In the genomic region with DNA sequence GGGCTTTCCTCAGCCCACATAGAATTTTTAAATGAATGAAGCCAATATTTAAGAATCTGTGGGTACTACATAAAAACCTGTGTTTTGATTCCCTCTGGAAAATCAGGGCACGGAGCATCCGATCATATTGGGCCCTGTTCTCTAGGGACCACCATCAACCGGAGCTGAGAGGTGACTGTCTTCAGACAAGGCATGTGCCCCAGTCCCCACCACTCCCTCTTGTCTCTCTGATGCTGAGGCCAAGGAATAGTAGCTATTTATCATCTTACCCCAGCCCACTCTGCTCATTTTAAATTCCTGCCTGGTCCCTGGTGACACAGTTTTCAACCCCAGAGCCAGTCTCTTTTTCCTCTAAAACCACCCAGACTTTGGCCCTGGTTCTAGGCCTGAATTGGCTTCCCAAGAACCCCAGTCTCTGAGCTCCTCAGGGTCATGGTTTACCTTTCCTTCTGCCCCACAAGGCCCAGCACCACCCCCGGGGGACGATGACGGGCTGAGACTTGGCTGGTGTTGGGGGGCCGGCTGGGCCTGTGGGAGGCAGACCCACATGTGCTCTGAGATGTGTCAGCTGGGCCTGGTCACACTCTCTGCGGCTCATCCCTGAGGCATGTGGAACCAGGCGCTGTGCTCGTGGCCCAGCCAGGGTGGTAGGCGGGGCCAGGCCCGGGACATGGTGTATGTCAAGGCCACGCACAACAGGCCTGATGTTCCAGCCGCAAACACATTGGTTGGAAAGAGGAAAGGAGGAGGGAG, we compare ENCODE assay signal across 12 cellular contexts.
DNase-seq lines count a peak whose midpoint lies in the region; ATAC-seq, FAIRE-seq and TF ChIP-seq lines count a peak whose summit lies in the region.
"Had no signal": no experiment of that assay in that cellular context is flagged by ENCODE, and none has a peak within 500 bp of the region (broad histone marks: within the 10 kb centered on the region; RNA-seq: fewer than 3 reads in every experiment).

No MANE protein-coding gene starts in this region.

- peak overlapping the region; percentile 82 to 89 (median 88) for H3K27ac ChIP-seq in esophagus muscularis mucosa (replicated peaks in 1 of 4)
- peak overlapping the region; percentile 87 to 88 for H3K27ac ChIP-seq in mucosa of rectum (ENCODE audit: low read depth in 2 of 2, low read length in 2 of 2)
- H3K27ac ChIP-seq in transverse colon = peak overlapping the region; percentile 87 to 90 (median 88)

- DNase-seq in RCC 7860 (ENCODE audit: low spot score) (peak; percentile 61), esophagus muscularis mucosa (ENCODE audit: extremely low spot score) (peak; percentile 97), transverse colon (peak; percentile 82), H7 (no peak), SKM-1 (lab: John Stamatoyannopoulos, UW; ENCODE audit: unreplicated experiment) (no peak), RKO (ENCODE audit: low spot score) (no peak)
- DNase-seq: activated naive CD8-positive, alpha-beta T cell treated with anti-CD3 and anti-CD28 coated beads, Interleukin-2, amount 10 ng/mL, durations not matched to agents 7 days and 5 days; kidney glomerular epithelial cell; T-helper 1 cell had no signal

- no peak overlapping the region for H3K4me3 ChIP-seq in esophagus muscularis mucosa
- H3K4me3 ChIP-seq in mucosa of rectum (ENCODE audit: low read length in 2 of 2) = no peak overlapping the region
- H3K4me3 ChIP-seq in transverse colon = no peak overlapping the region
- H3K4me3 ChIP-seq in H7 (ENCODE audit: insufficient read depth, low read depth, low read length) = no peak overlapping the region
- H3K4me3 ChIP-seq: GM12878 had no signal

- in situ Hi-C loops in transverse colon (cut with MboI; ENCODE audit: low pct_ligation_motif_present in 1 of 4, low pct_unique_long_range_greater_than_20kb in 1 of 4, low sequenced_read_pairs in 3 of 4) = no loop called here

- H3K9me3 ChIP-seq in esophagus muscularis mucosa = no peaks in the 10 kb centered on the region
- no peaks in the 10 kb centered on the region for H3K9me3 ChIP-seq in mucosa of rectum (ENCODE audit: control insufficient read depth in 2 of 2, low read length in 2 of 2)
- H3K9me3 ChIP-seq in transverse colon = no peaks in the 10 kb centered on the region

- intact Hi-C loops in esophagus muscularis mucosa (cut with DNase I) (loop anchor here (10.0 kb wide), 1 partner anchor 150 kb away; no protein-coding TSS in a partner anchor), transverse colon (cut with DNase I; ENCODE audit: low total_unique reads) (loop anchor here (5.0 kb wide), 2 partner anchors 112 to 1998 kb away; no protein-coding TSS in a partner anchor)

- H3K36me3 ChIP-seq in esophagus muscularis mucosa (no peaks in the 10 kb centered on the region), mucosa of rectum (ENCODE audit: control insufficient read depth in 2 of 2, insufficient read depth in 2 of 2, low read length in 2 of 2) (no peaks in the 10 kb centered on the region), transverse colon (no peaks in the 10 kb centered on the region), H7 (replicated peaks; ENCODE audit: control insufficient read depth, insufficient read depth, low read length) (no peaks in the 10 kb centered on the region)

- no peak for TF ChIP-seq POLR2A in esophagus muscularis mucosa (IDR thresholded peaks at IDR 0.05; ENCODE audit: low read depth)
- no peak for TF ChIP-seq POLR2A in transverse colon (IDR thresholded peaks at IDR 0.05)

- TF ChIP-seq EP300 in esophagus muscularis mucosa (IDR thresholded peaks at IDR 0.05) = no peak
- peak; percentile 85 for TF ChIP-seq EP300 in transverse colon (IDR thresholded peaks at IDR 0.05; ENCODE audit: low read depth)

- ATAC-seq in GM21717 (IDR thresholded peaks at IDR 0.05; ENCODE audit: unreplicated experiment) = no peak
- ATAC-seq: GM12878 had no signal

- H3K4me1 ChIP-seq in esophagus muscularis mucosa = peaks cover 50 to 78% (median 76%) of the 10 kb centered on the region in 4 donors
- peaks cover 31 to 38% of the 10 kb centered on the region in 2 donors for H3K4me1 ChIP-seq in mucosa of rectum (ENCODE audit: control insufficient read depth in 2 of 2, insufficient read depth in 2 of 2, low read length in 2 of 2)
- H3K4me1 ChIP-seq in transverse colon = peaks cover 27 to 61% (median 42%) of the 10 kb centered on the region in 4 donors

- H3K27me3 ChIP-seq in esophagus muscularis mucosa (no peaks in the 10 kb centered on the region), mucosa of rectum (ENCODE audit: control insufficient read depth in 2 of 2, insufficient read depth in 2 of 2, low read length in 2 of 2) (no peaks in the 10 kb centered on the region), transverse colon (no peaks in the 10 kb centered on the region), H7 (ENCODE audit: control insufficient read depth, insufficient read depth, low read length) (no peaks in the 10 kb centered on the region)

- TF ChIP-seq CTCF in esophagus muscularis mucosa (IDR thresholded peaks at IDR 0.05) (no peak), transverse colon (IDR thresholded peaks at IDR 0.05) (no peak)

- peak overlapping the region; percentile 48 to 59 for H3K9ac ChIP-seq in mucosa of rectum (ENCODE audit: low read depth in 1 of 2, low read length in 2 of 2)

- no peak for FAIRE-seq in RCC 7860 (lab: Jason Lieb, UNC)
- FAIRE-seq: GM12878 had no signal

- WGBS in esophagus muscularis mucosa = 44% methylated on average over 14 of the region's 14 CpGs
- 78% methylated on average over 11 of the region's 14 CpGs; no CpG with 5 or more reads in 1 of the 2 donors for WGBS in transverse colon (ENCODE audit: low coverage in 1 of 2), 2 donors

Comparison
In these comparisons a context has a peak if more than half of its experiments do, and no peak if none do; other contexts are left out.
1. DNase-seq: peak in RCC 7860 (single experiment), esophagus muscularis mucosa (single experiment) and transverse colon (single experiment); none in H7 (single experiment), SKM-1 (single experiment) and RKO (single experiment).
2. Peak in every context shown above with its lines, with median percentiles within 50 percentile points of each other: H3K27ac ChIP-seq.